Comparison of ENCODE assay signal across 8 cellular contexts in the genomic region with DNA sequence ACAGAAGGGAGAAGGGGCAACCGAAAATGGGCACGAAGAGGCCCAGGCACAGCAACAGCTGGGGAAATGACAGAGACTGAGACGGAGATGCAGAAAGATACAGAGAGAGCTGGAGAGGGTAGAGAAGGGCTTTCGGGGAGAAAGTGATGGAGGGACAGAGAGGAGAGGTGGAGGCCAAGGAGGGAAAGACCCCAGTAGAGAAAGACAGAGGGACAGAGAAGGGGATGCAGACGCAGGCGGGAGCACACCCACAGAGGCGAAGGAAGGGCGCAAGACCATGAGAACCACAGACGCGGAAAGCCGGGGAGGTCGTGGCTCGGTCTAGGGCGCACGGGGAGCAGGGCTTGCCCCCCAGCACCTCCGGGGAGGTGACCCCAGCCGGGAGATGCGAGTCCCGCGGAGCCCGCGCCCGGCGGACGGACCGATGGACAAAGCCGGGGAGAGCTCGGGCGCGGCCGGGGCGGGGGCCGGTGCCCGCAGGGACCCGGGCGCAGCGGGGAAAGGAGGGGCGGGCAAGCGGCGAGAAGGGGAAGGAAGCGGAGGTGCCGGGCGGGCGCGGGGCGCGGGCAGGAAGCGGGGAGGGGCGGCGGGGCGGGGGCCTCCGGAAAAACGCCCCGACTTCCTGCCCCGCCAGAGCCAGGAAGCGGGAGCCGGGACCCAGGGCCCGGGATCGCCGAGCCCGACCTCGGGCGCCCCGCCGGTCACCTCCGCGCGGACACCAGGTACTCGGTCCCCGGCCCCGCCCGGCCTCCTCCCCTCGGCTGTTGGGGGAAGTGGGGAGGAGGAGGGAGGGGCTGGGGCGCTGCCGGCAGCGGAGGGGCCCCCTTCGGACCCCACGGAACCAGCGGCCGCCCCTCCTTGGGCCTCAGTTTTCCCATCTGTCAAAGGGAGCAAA. TPM values are rescaled to one million over a fixed set of nuclear protein-coding genes. Genes with fewer than 3 reads are reported as not detected.
A peak's percentile ranks its signal among the peaks of the same experiment; 100 is the strongest.
DNase-seq lines count a peak whose midpoint lies in the region; ATAC-seq and TF ChIP-seq lines count a peak whose summit lies in the region.

A gene with protein sequence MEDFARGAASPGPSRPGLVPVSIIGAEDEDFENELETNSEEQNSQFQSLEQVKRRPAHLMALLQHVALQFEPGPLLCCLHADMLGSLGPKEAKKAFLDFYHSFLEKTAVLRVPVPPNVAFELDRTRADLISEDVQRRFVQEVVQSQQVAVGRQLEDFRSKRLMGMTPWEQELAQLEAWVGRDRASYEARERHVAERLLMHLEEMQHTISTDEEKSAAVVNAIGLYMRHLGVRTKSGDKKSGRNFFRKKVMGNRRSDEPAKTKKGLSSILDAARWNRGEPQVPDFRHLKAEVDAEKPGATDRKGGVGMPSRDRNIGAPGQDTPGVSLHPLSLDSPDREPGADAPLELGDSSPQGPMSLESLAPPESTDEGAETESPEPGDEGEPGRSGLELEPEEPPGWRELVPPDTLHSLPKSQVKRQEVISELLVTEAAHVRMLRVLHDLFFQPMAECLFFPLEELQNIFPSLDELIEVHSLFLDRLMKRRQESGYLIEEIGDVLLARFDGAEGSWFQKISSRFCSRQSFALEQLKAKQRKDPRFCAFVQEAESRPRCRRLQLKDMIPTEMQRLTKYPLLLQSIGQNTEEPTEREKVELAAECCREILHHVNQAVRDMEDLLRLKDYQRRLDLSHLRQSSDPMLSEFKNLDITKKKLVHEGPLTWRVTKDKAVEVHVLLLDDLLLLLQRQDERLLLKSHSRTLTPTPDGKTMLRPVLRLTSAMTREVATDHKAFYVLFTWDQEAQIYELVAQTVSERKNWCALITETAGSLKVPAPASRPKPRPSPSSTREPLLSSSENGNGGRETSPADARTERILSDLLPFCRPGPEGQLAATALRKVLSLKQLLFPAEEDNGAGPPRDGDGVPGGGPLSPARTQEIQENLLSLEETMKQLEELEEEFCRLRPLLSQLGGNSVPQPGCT (plus strand): TSS at position 617 of the 895 bp plus-strand sequence. CDS start 4,899 bp downstream, outside the sequence.

- H2AFZ ChIP-seq in OCI-LY3 (ENCODE audit: low read depth, low read length) (no peak within 1 kb of the TSS; the same call in 1 of the 2 replicates), osteoblast (ENCODE audit: low read length) (peak within 1 kb of the TSS; percentile 77)

- peaks cover 40% of the 10 kb centered on the region for H3K4me1 ChIP-seq in OCI-LY3 (ENCODE audit: low read length)
- H3K4me1 ChIP-seq in gastroesophageal sphincter: peaks cover 0 to 52% (median 10%) of the 10 kb centered on the region in 3 donors
- H3K4me1 ChIP-seq in osteoblast (ENCODE audit: insufficient read depth, low read length): peaks cover 24% of the 10 kb centered on the region

- H3K4me2 ChIP-seq in OCI-LY3 (ENCODE audit: low read length) (peak within 1 kb of the TSS; percentile 85), osteoblast (ENCODE audit: insufficient read depth, low read length) (peak within 1 kb of the TSS; percentile 98)

- DNase-seq in SKM-1 (lab: John Stamatoyannopoulos, UW; ENCODE audit: unreplicated experiment): peak; percentile 17
- DNase-seq in SKM-1 treated with dmso at 0.1 percent for 144 hours (lab: John Stamatoyannopoulos, UW; ENCODE audit: unreplicated experiment): no peak
- peak; percentile 88 for DNase-seq in activated effector memory CD4-positive, alpha-beta T cell treated with anti-CD3 and anti-CD28 coated beads, Interleukin-2, amount 50 U/mL, for 16 hours
- DNase-seq in osteoblast (ENCODE audit: insufficient read length, low spot score, missing footprints): peak; percentile 94

- peaks cover 24% of the 10 kb centered on the region for H4K20me1 ChIP-seq in OCI-LY3 (ENCODE audit: insufficient read depth, low read length)
- peaks cover 19% of the 10 kb centered on the region for H4K20me1 ChIP-seq in osteoblast (ENCODE audit: insufficient read depth, low read length)

- peaks cover 21% of the 10 kb centered on the region for H3K36me3 ChIP-seq in OCI-LY3 (replicated peaks; ENCODE audit: low read depth, low read length)
- H3K36me3 ChIP-seq in gastroesophageal sphincter: peaks cover 0 to under 1% of the 10 kb centered on the region in 2 donors
- no peaks in the 10 kb centered on the region for H3K36me3 ChIP-seq in osteoblast (ENCODE audit: insufficient read depth, low read length)

- H3K27me3 ChIP-seq in OCI-LY3 (ENCODE audit: low read depth, low read length): no peaks in the 10 kb centered on the region
- no peaks in the 10 kb centered on the region for H3K27me3 ChIP-seq in gastroesophageal sphincter
- no peaks in the 10 kb centered on the region for H3K27me3 ChIP-seq in osteoblast (ENCODE audit: insufficient read depth, low read length)

- H3K27ac ChIP-seq in OCI-LY3 (ENCODE audit: low read length): peak within 1 kb of the TSS; percentile 78
- H3K27ac ChIP-seq in gastroesophageal sphincter: peak within 1 kb of the TSS; percentile 59 to 89 (median 86)
- H3K27ac ChIP-seq in osteoblast (ENCODE audit: low read depth, low read length): no peak within 1 kb of the TSS

- peak within 1 kb of the TSS; percentile 91 for H3K9ac ChIP-seq in OCI-LY3 (ENCODE audit: low read length)

- TF ChIP-seq POLR2A in gastroesophageal sphincter (IDR thresholded peaks at IDR 0.05): peak; percentile 42 to 54

- H3K4me3 ChIP-seq in OCI-LY3 (ENCODE audit: low read length) (peak within 1 kb of the TSS; percentile 85), gastroesophageal sphincter (peak within 1 kb of the TSS; percentile 94), osteoblast (ENCODE audit: insufficient read depth, low read length) (peak within 1 kb of the TSS; percentile 84)

- H3K79me2 ChIP-seq in OCI-LY3 (ENCODE audit: low read length): peaks cover 56% of the 10 kb centered on the region
- H3K79me2 ChIP-seq in osteoblast (ENCODE audit: insufficient read depth, low read length): peaks cover 33% of the 10 kb centered on the region

- TF ChIP-seq CTCF in OCI-LY3 (IDR thresholded peaks at IDR 0.05; ENCODE audit: low read depth, low read length): no peak
- TF ChIP-seq CTCF in gastroesophageal sphincter (IDR thresholded peaks at IDR 0.05): no peak
- TF ChIP-seq CTCF in osteoblast (IDR thresholded peaks at IDR 0.05; ENCODE audit: extremely low read depth, low read depth, low read length): no peak

- H3K9me3 ChIP-seq in OCI-LY3 (ENCODE audit: insufficient read depth, low read length): no peaks in the 10 kb centered on the region
- no peaks in the 10 kb centered on the region for H3K9me3 ChIP-seq in gastroesophageal sphincter
- H3K9me3 ChIP-seq in osteoblast (ENCODE audit: low read depth, low read length): no peaks in the 10 kb centered on the region

- 2 to 16% methylated on average over 9 to 27 of the region's 80 CpGs for WGBS in gastroesophageal sphincter (ENCODE audit: low coverage in 1 of 2), 2 donors

- no peak for TF ChIP-seq EP300 in gastroesophageal sphincter (IDR thresholded peaks at IDR 0.05)

- no peak for ATAC-seq in gastroesophageal sphincter
- no peak for ATAC-seq in HG03196 (IDR thresholded peaks at IDR 0.05; ENCODE audit: unreplicated experiment)
- ATAC-seq in HG02973 (IDR thresholded peaks at IDR 0.05; ENCODE audit: unreplicated experiment): no peak

RNA-seq across cellular contexts. Expression of the gene that starts here (rescaled TPM):
- total RNA-seq in gastroesophageal sphincter (10 to 100 TPM; 40.4 to 58.3 (median 51.4) TPM), osteoblast (30.6 and 31.8 TPM in 2 replicates)
